ENCODE assay signal across 32 cellular contexts in genomic region chr9:123420560-123421210, GRCh38.
DNase-seq lines count a peak whose midpoint lies in the region; ATAC-seq and TF ChIP-seq lines count a peak whose summit lies in the region.
"Had no signal": no experiment of that assay in that cellular context is flagged by ENCODE, and none has a peak within 500 bp of the region (broad histone marks: within the 10 kb centered on the region; RNA-seq: fewer than 3 reads in every experiment).

No MANE protein-coding gene starts in this region.

- H3K27ac Mint-ChIP-seq in CD14-positive monocyte, result peak overlapping the region in 4 of 7 donors; percentile 2 to 62 (median 24)
- H3K27ac Mint-ChIP-seq in brain, result peak overlapping the region in 3 of 5 experiments; percentile 68 to 92 (median 89)
- no peak overlapping the region for H3K27ac Mint-ChIP-seq in type B pancreatic cell
- H3K27ac Mint-ChIP-seq: HFFc6, immature natural killer cell had no signal

- no peaks in the 10 kb centered on the region for H3F3A ChIP-seq in SK-N-SH (replicated peaks; ENCODE audit: insufficient read depth)

- no peaks in the 10 kb centered on the region for H3K9me3 Mint-ChIP-seq in CD14-positive monocyte
- no peaks in the 10 kb centered on the region for H3K9me3 Mint-ChIP-seq in brain
- H3K9me3 Mint-ChIP-seq in type B pancreatic cell, result no peaks in the 10 kb centered on the region
- H3K9me3 Mint-ChIP-seq: HFFc6, immature natural killer cell had no signal

- H3K4me1 Mint-ChIP-seq in CD14-positive monocyte, result no peaks in the 10 kb centered on the region
- peaks cover 85% of the 10 kb centered on the region for H3K4me1 Mint-ChIP-seq in brain
- H3K4me1 Mint-ChIP-seq in type B pancreatic cell (ENCODE audit: unreplicated experiment), result peaks cover 21% of the 10 kb centered on the region
- H3K4me1 Mint-ChIP-seq: immature natural killer cell had no signal

- TF ChIP-seq EP300 in SK-N-SH (IDR thresholded peaks at IDR 0.05; ENCODE audit: borderline replicate concordance in 1 of 2, low read depth in 1 of 2, low read length in 1 of 2), result no peak

- TF ChIP-seq RAD21 in SK-N-SH (IDR thresholded peaks at IDR 0.05; ENCODE audit: low read length), result no peak

- ATAC-seq in HG02970 (IDR thresholded peaks at IDR 0.05; ENCODE audit: low FRiP score, unreplicated experiment), result no peak
- ATAC-seq: activated CD4-positive, CD25-positive, alpha-beta regulatory T cell treated with anti-CD3 and anti-CD28 coated beads, Interleukin-2, amount 50 U/mL, for 24 hours; left colon; Panc1; right cardiac atrium had no signal

- CTCF ChIA-PET in SK-N-SH (lab: Yijun Ruan, JAX), result no interaction called here

- TF ChIP-seq CTCF in CD14-positive monocyte (IDR thresholded peaks at IDR 0.05) (no peak), brain (conservative IDR thresholded peaks at IDR 0.05) (no peak), type B pancreatic cell (conservative IDR thresholded peaks at IDR 0.05) (no peak), SK-N-SH (IDR thresholded peaks at IDR 0.05) (no peak)

- no peaks in the 10 kb centered on the region for H3K4me1 ChIP-seq in SK-N-SH (ENCODE audit: control insufficient read depth in 1 of 2, insufficient read depth in 2 of 2, low read depth in 1 of 2, low read length in 1 of 2)

- DNase-seq in CD14-positive monocyte (ENCODE audit: low spot score) (peak; percentile 24), posterior vena cava (ENCODE audit: low spot score) (peak; percentile 24), type B pancreatic cell (ENCODE audit: extremely low spot score, unreplicated experiment) (no peak), SK-N-SH (no peak)
- peak; percentile 34 for DNase-seq in Jurkat, Clone E6-1 (ENCODE audit: low read depth, low spot score)
- no peak for DNase-seq in activated CD8-positive, alpha-beta memory T cell treated with anti-CD3 and anti-CD28 coated beads for 24 hours
- DNase-seq: activated CD4-positive, alpha-beta T cell treated with anti-CD3 and anti-CD28 coated beads, Interleukin-2, amount 50 U/mL, for 48 hours; activated CD8-positive, alpha-beta memory T cell treated with anti-CD3 and anti-CD28 coated beads, Interleukin-2, amount 50 U/mL, for 4 hours; activated naive CD4-positive, alpha-beta T cell treated with anti-CD3 and anti-CD28 coated beads, Interleukin-2, amount 50 U/mL, for 16 hours; COR-L47; effector CD8-positive, alpha-beta T cell; GF-D8; GOT3; HFFc6; immature natural killer cell; IMR-90; left colon; mesenchymal stem cell; NCI-H1092; NCI-H187; NCI-H226; right cardiac atrium; SHP77; stimulated activated CD4-positive, alpha-beta T cell treated with anti-CD3 and anti-CD28 coated beads, Interleukin-2, amount 100 ng/mL, for 48 hours; thyroid gland had no signal

- H2AFZ ChIP-seq in SK-N-SH (ENCODE audit: low read depth), result no peak overlapping the region

- no peaks in the 10 kb centered on the region for H3K27me3 ChIP-seq in SK-N-SH (ENCODE audit: insufficient read depth)
- H3K27me3 ChIP-seq: thyroid gland had no signal

- H3K27me3 Mint-ChIP-seq in CD14-positive monocyte (ENCODE audit: low read depth in 3 of 3) (peaks cover 0 to 6% (median 3%) of the 10 kb centered on the region in 3 donors), brain (no peaks in the 10 kb centered on the region), type B pancreatic cell (no peaks in the 10 kb centered on the region)

- no peaks in the 10 kb centered on the region for H3K79me2 ChIP-seq in SK-N-SH (ENCODE audit: insufficient read depth)

- no peaks in the 10 kb centered on the region for H3K9me3 ChIP-seq in SK-N-SH
- H3K9me3 ChIP-seq: thyroid gland had no signal

- no peak overlapping the region for H3K4me2 ChIP-seq in SK-N-SH

- intact Hi-C loops in CD14-positive monocyte (cut with micrococcal nuclease) (no loop called here), posterior vena cava (cut with DNase I) (no loop called here)

- no peak overlapping the region for H3K4me3 ChIP-seq in Jurkat, Clone E6-1 (ENCODE audit: low read length)
- no peak overlapping the region for H3K4me3 ChIP-seq in SK-N-SH (ENCODE audit: low read depth in 2 of 2, low read length in 1 of 2)
- H3K4me3 ChIP-seq: cardiac muscle cell, coronary artery, thyroid gland had no signal

- WGBS in SK-N-SH (ENCODE audit: low lambda C conversion rate), result 90% methylated on average over 20 of the region's 21 CpGs

- H3K9me2 ChIP-seq in SK-N-SH, result no peaks in the 10 kb centered on the region

- H3K4me3 Mint-ChIP-seq in CD14-positive monocyte, result no peak overlapping the region
- peak overlapping the region in 1 of 5 experiments; percentile 58 for H3K4me3 Mint-ChIP-seq in brain
- H3K4me3 Mint-ChIP-seq in type B pancreatic cell, result no peak overlapping the region
- H3K4me3 Mint-ChIP-seq: HFFc6, immature natural killer cell had no signal

- H3K36me3 ChIP-seq in SK-N-SH (replicated peaks in 1 of 2; ENCODE audit: control insufficient read depth in 1 of 2, insufficient read depth in 2 of 2, low read length in 1 of 2), result peaks cover 0 to 12% of the 10 kb centered on the region in 2 experiments
- H3K36me3 ChIP-seq: cardiac muscle cell had no signal

- H3K27ac ChIP-seq in SK-N-SH (ENCODE audit: low read depth in 2 of 2, low read length in 1 of 2), result no peak overlapping the region
- H3K27ac ChIP-seq: cardiac muscle cell, coronary artery, epithelial cell of prostate, thyroid gland had no signal

- H3K36me3 Mint-ChIP-seq in CD14-positive monocyte, result peaks cover 91 to 94% of the 10 kb centered on the region in 2 donors
- H3K36me3 Mint-ChIP-seq in brain, result peaks cover 4% of the 10 kb centered on the region
- no peaks in the 10 kb centered on the region for H3K36me3 Mint-ChIP-seq in type B pancreatic cell

- POLR2A ChIA-PET in SK-N-SH (lab: Yijun Ruan, JAX), result no interaction called here

- H4K20me1 ChIP-seq in SK-N-SH (ENCODE audit: insufficient read depth), result no peaks in the 10 kb centered on the region

- no peak overlapping the region for H3K9ac ChIP-seq in SK-N-SH

TF ChIP-seq in SK-N-SH, 30 proteins besides CTCF, POLR2A, EP300 and RAD21:
- TF ChIP-seq FOXJ3 (CRISPR knock-in tag; IDR thresholded peaks at IDR 0.05), result no peak
- TF ChIP-seq MXI1 (IDR thresholded peaks at IDR 0.05; ENCODE audit: low read depth, low read length), result no peak
- no peak for TF ChIP-seq CHD2 (IDR thresholded peaks at IDR 0.05; ENCODE audit: low read length, partially characterized antibody)
- no peak for TF ChIP-seq RCOR1 (IDR thresholded peaks at IDR 0.05; ENCODE audit: low read length)
- no peak for TF ChIP-seq NFIC (IDR thresholded peaks at IDR 0.05; ENCODE audit: borderline replicate concordance)
- no peak for TF ChIP-seq ELF1 (IDR thresholded peaks at IDR 0.05)
- TF ChIP-seq TEAD4 (IDR thresholded peaks at IDR 0.05; ENCODE audit: borderline replicate concordance, insufficient read depth), result no peak
- TF ChIP-seq TAF1 (IDR thresholded peaks at IDR 0.05; ENCODE audit: borderline replicate concordance, low read depth, low read length), result no peak
- no peak for TF ChIP-seq NRF1 (IDR thresholded peaks at IDR 0.05; ENCODE audit: low read depth, low read length)
- TF ChIP-seq, protein P1, sequence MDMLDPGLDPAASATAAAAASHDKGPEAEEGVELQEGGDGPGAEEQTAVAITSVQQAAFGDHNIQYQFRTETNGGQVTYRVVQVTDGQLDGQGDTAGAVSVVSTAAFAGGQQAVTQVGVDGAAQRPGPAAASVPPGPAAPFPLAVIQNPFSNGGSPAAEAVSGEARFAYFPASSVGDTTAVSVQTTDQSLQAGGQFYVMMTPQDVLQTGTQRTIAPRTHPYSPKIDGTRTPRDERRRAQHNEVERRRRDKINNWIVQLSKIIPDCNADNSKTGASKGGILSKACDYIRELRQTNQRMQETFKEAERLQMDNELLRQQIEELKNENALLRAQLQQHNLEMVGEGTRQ (IDR thresholded peaks at IDR 0.05; ENCODE audit: borderline replicate concordance, low read depth, low read length), result no peak
- TF ChIP-seq EZH2phosphoT487 (IDR thresholded peaks at IDR 0.05; ENCODE audit: borderline replicate concordance, low read depth), result no peak
- no peak for TF ChIP-seq FOXM1 (IDR thresholded peaks at IDR 0.05; ENCODE audit: low read depth)
- TF ChIP-seq, protein P2, sequence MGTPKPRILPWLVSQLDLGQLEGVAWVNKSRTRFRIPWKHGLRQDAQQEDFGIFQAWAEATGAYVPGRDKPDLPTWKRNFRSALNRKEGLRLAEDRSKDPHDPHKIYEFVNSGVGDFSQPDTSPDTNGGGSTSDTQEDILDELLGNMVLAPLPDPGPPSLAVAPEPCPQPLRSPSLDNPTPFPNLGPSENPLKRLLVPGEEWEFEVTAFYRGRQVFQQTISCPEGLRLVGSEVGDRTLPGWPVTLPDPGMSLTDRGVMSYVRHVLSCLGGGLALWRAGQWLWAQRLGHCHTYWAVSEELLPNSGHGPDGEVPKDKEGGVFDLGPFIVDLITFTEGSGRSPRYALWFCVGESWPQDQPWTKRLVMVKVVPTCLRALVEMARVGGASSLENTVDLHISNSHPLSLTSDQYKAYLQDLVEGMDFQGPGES (IDR thresholded peaks at IDR 0.05; ENCODE audit: low read depth, low read length), result no peak
- no peak for TF ChIP-seq RXRA (IDR thresholded peaks at IDR 0.05; ENCODE audit: borderline replicate concordance, low read depth)
- no peak for TF ChIP-seq YY1 (IDR thresholded peaks at IDR 0.05; ENCODE audit: low read depth)
- no peak for TF ChIP-seq POLR2AphosphoS5 (IDR thresholded peaks at IDR 0.05; ENCODE audit: low read depth, low read length)
- TF ChIP-seq USF1 (IDR thresholded peaks at IDR 0.05; ENCODE audit: borderline replicate concordance, low read depth), result no peak
TF ChIP-seq in SK-N-SH: peak in this region for 0.

Comparison
In these comparisons a context has a peak if more than half of its experiments do, and no peak if none do; other contexts are left out.
1. DNase-seq: peak in CD14-positive monocyte (single experiment), Jurkat, Clone E6-1 (single experiment) and posterior vena cava (single experiment); none in activated CD8-positive, alpha-beta memory T cell treated with anti-CD3 and anti-CD28 coated beads for 24 hours (single experiment), type B pancreatic cell (single experiment) and SK-N-SH (single experiment).